Comparison of ENCODE assay signal across 8 cellular contexts in genomic region chr7:151123485-151124204, GRCh38. TPM values are rescaled to one million over a fixed set of nuclear protein-coding genes. Genes with fewer than 3 reads are reported as not detected.
DNase-seq lines count a peak whose midpoint lies in the region; ATAC-seq, FAIRE-seq and TF ChIP-seq lines count a peak whose summit lies in the region.

No MANE protein-coding gene starts in this region.

- H3K9me3 Mint-ChIP-seq in CD4-positive, alpha-beta memory T cell, result peaks cover 0 to 2% (median 0%) of the 10 kb centered on the region in 8 donors
- no peaks in the 10 kb centered on the region for H3K9me3 Mint-ChIP-seq in activated CD8-positive, alpha-beta memory T cell treated with anti-CD3 and anti-CD28 coated beads, Interleukin-2, amount 10 ng/mL, durations not matched to agents 7 days and 5 days (ENCODE audit: low read depth)

- CTCF ChIA-PET in CD4-positive, alpha-beta memory T cell (lab: Charles Lee; ENCODE audit: partially characterized antibody), result interaction anchor here (0.5 to 1.8 kb wide), 34 partner anchors 8 to 1600 kb away, joined by 3 to 12 read pairs (median 4); partner anchors contain the start of genes ABCB8 and GBX1
- CTCF ChIA-PET in activated CD8-positive, alpha-beta memory T cell treated with anti-CD3 and anti-CD28 coated beads, Interleukin-2, amount 10 ng/mL, durations not matched to agents 7 days and 5 days (lab: Charles Lee), result interaction anchor here (0.6 to 4.1 kb wide), 60 partner anchors 8 to 247 kb away, joined by 3 to 60 read pairs (median 5); partner anchors contain the start of genes ABCB8, ABCF2 and TMUB1
- CTCF ChIA-PET in endothelial cell of umbilical vein (lab: Charles Lee), result interaction anchor here (0.6 to 1.8 kb wide), 48 partner anchors 9 to 225 kb away, joined by 3 to 33 read pairs (median 5); partner anchors contain the start of genes ABCB8, ABCF2, AGAP3 and CHPF2

- H2AFZ ChIP-seq in endothelial cell of umbilical vein (ENCODE audit: low read depth, low read length), result no peak overlapping the region

- intact Hi-C loops in CD4-positive, alpha-beta memory T cell (cut with micrococcal nuclease), result loop anchor here (1.0 kb wide), 2 partner anchors 49 to 121 kb away; no protein-coding TSS in a partner anchor
- intact Hi-C loops in endothelial cell of umbilical vein (cut with micrococcal nuclease), result loop anchor here (1.0 kb wide), 3 partner anchors 49 to 180 kb away; no protein-coding TSS in a partner anchor

- no peaks in the 10 kb centered on the region for H3K9me1 ChIP-seq in endothelial cell of umbilical vein (replicated peaks; ENCODE audit: control insufficient read depth, extremely low read depth, insufficient read depth, low read length)

- peak; percentile 92 for FAIRE-seq in endothelial cell of umbilical vein (lab: Jason Lieb, UNC)

- POLR2A ChIA-PET in CD4-positive, alpha-beta memory T cell (lab: Charles Lee; ENCODE audit: partially characterized antibody), result interaction anchor here (1.0 kb wide), 1 partner anchor 9 kb away, joined by 7 read pairs; no protein-coding TSS in a partner anchor
- POLR2A ChIA-PET in endothelial cell of umbilical vein (lab: Charles Lee), result no interaction called here

- TF ChIP-seq POLR2A in endothelial cell of umbilical vein (IDR thresholded peaks at IDR 0.05; ENCODE audit: low read depth, low read length), result no peak

- no peaks in the 10 kb centered on the region for H3K27me3 Mint-ChIP-seq in CD4-positive, alpha-beta memory T cell
- peaks cover 3% of the 10 kb centered on the region for H3K27me3 Mint-ChIP-seq in activated CD8-positive, alpha-beta memory T cell treated with anti-CD3 and anti-CD28 coated beads, Interleukin-2, amount 10 ng/mL, durations not matched to agents 7 days and 5 days

- no peak overlapping the region for H3K4me3 Mint-ChIP-seq in CD4-positive, alpha-beta memory T cell
- no peak overlapping the region for H3K4me3 Mint-ChIP-seq in activated CD8-positive, alpha-beta memory T cell treated with anti-CD3 and anti-CD28 coated beads, Interleukin-2, amount 10 ng/mL, durations not matched to agents 7 days and 5 days

- DNase-seq in CD4-positive, alpha-beta memory T cell, result peak; percentile 73 to 82 (median 80)
- DNase-seq in HS-27A (ENCODE audit: low read depth), result peak; percentile 27
- peak; percentile 24 for DNase-seq in NOMO-1 treated with DMSO at 0.1 percent for 48 hours (lab: John Stamatoyannopoulos, UW; ENCODE audit: unreplicated experiment)
- peak; percentile 86 for DNase-seq in activated CD8-positive, alpha-beta memory T cell treated with anti-CD3 and anti-CD28 coated beads, Interleukin-2, amount 10 ng/mL, durations not matched to agents 7 days and 5 days
- peak; percentile 74 for DNase-seq in endothelial cell of umbilical vein (ENCODE audit: low read depth, low spot score)
- peak; percentile 79 for DNase-seq in myocyte (ENCODE audit: low read depth)
- peak; percentile 64 for DNase-seq in stimulated activated CD8-positive, alpha-beta memory T cell treated with anti-CD3 and anti-CD28 coated beads, Interleukin-7, amount 100 ng/mL, for 24 hours (ENCODE audit: low read depth)

- H3K4me3 ChIP-seq in CD4-positive, alpha-beta memory T cell (ENCODE audit: low read length in 2 of 2), result no peak overlapping the region
- no peak overlapping the region for H3K4me3 ChIP-seq in endothelial cell of umbilical vein (replicated peaks in 1 of 3; ENCODE audit: insufficient read depth in 1 of 3, low read depth in 1 of 3, low read length in 3 of 3)

- ATAC-seq in GM19452 (IDR thresholded peaks at IDR 0.05; ENCODE audit: unreplicated experiment), result peak; percentile 81
- peak; percentile 95 for ATAC-seq in activated CD8-positive, alpha-beta memory T cell treated with anti-CD3 and anti-CD28 coated beads, Interleukin-2, amount 10 ng/mL, durations not matched to agents 7 days and 5 days

- BruUV-seq in endothelial cell of umbilical vein (replicated peaks; lab: Mats Ljungman, UMichigan), result no TSS peak

- H3K9ac ChIP-seq in endothelial cell of umbilical vein (replicated peaks; ENCODE audit: extremely low read depth, insufficient read depth, low read length), result no peak overlapping the region

- no peak overlapping the region for H3K4me2 ChIP-seq in endothelial cell of umbilical vein (ENCODE audit: insufficient read depth, low read length)

- H3K4me1 ChIP-seq in CD4-positive, alpha-beta memory T cell (ENCODE audit: insufficient read depth, low read length), result peaks cover 4% of the 10 kb centered on the region
- peaks cover 6% of the 10 kb centered on the region for H3K4me1 ChIP-seq in endothelial cell of umbilical vein (ENCODE audit: control insufficient read depth, extremely low read depth, insufficient read depth, low read length)

- H3K36me3 ChIP-seq in CD4-positive, alpha-beta memory T cell (ENCODE audit: insufficient read depth, low read length), result no peaks in the 10 kb centered on the region
- H3K36me3 ChIP-seq in endothelial cell of umbilical vein (ENCODE audit: control insufficient read depth in 2 of 2, extremely low read depth in 1 of 2, insufficient read depth in 2 of 2, low read length in 2 of 2), result peaks cover 12 to 58% of the 10 kb centered on the region in 2 experiments

- peak overlapping the region in 3 of 7 donors; percentile 31 to 70 (median 47) for H3K27ac Mint-ChIP-seq in CD4-positive, alpha-beta memory T cell
- H3K27ac Mint-ChIP-seq in activated CD8-positive, alpha-beta memory T cell treated with anti-CD3 and anti-CD28 coated beads, Interleukin-2, amount 10 ng/mL, durations not matched to agents 7 days and 5 days, result no peak overlapping the region

- H4K20me1 ChIP-seq in endothelial cell of umbilical vein (replicated peaks; ENCODE audit: control insufficient read depth, extremely low read depth, insufficient read depth, low read length), result peaks cover 2% of the 10 kb centered on the region

- no peaks in the 10 kb centered on the region for H3K27me3 ChIP-seq in CD4-positive, alpha-beta memory T cell (ENCODE audit: insufficient read depth, low read length)
- no peaks in the 10 kb centered on the region for H3K27me3 ChIP-seq in endothelial cell of umbilical vein (ENCODE audit: control insufficient read depth in 2 of 2, insufficient read depth in 2 of 2, low read length in 2 of 2)

- H3K36me3 Mint-ChIP-seq in CD4-positive, alpha-beta memory T cell, result peaks cover 29 to 35% of the 10 kb centered on the region in 2 donors
- H3K36me3 Mint-ChIP-seq in activated CD8-positive, alpha-beta memory T cell treated with anti-CD3 and anti-CD28 coated beads, Interleukin-2, amount 10 ng/mL, durations not matched to agents 7 days and 5 days, result no peaks in the 10 kb centered on the region

- H3K9me3 ChIP-seq in CD4-positive, alpha-beta memory T cell (ENCODE audit: control insufficient read depth in 1 of 2, low read length in 2 of 2), result no peaks in the 10 kb centered on the region
- no peaks in the 10 kb centered on the region for H3K9me3 ChIP-seq in endothelial cell of umbilical vein (replicated peaks; ENCODE audit: control insufficient read depth, insufficient read depth, low read length)

- H3K27ac ChIP-seq in CD4-positive, alpha-beta memory T cell (ENCODE audit: low read depth, low read length), result no peak overlapping the region
- no peak overlapping the region for H3K27ac ChIP-seq in endothelial cell of umbilical vein (ENCODE audit: insufficient read depth, low read depth, low read length)

- TF ChIP-seq CTCF in endothelial cell of umbilical vein (IDR thresholded peaks at IDR 0.05; ENCODE audit: extremely low read depth in 1 of 2, insufficient read depth in 1 of 2, low read depth in 1 of 2, low read length in 2 of 2), result peak; percentile 98 to 99

- no peaks in the 10 kb centered on the region for H3K79me2 ChIP-seq in endothelial cell of umbilical vein (ENCODE audit: control insufficient read depth, insufficient read depth, low read length)

- dilution Hi-C loops in endothelial cell of umbilical vein (cut with MboI; ENCODE audit: extremely low pct_ligation_motif_present, low sequenced_read_pairs), result no loop called here

- H3K4me1 Mint-ChIP-seq in CD4-positive, alpha-beta memory T cell, result peaks cover 4 to 22% (median 11%) of the 10 kb centered on the region in 4 donors
- H3K4me1 Mint-ChIP-seq in activated CD8-positive, alpha-beta memory T cell treated with anti-CD3 and anti-CD28 coated beads, Interleukin-2, amount 10 ng/mL, durations not matched to agents 7 days and 5 days, result no peaks in the 10 kb centered on the region

RNA-seq across cellular contexts. Expression of gene AGAP3, which starts 37.4 kb away (rescaled TPM):
- 10 to 100 TPM; 52.9 to 65.8 TPM for total RNA-seq in CD4-positive, alpha-beta memory T cell
- 1 to 10 TPM; 3.0 to 9.5 TPM for polyA plus RNA-seq in CD4-positive, alpha-beta memory T cell
- total RNA-seq in activated CD8-positive, alpha-beta memory T cell treated with anti-CD3 and anti-CD28 coated beads, Interleukin-2, amount 10 ng/mL, durations not matched to agents 7 days and 5 days, result 10 to 100 TPM; 30.0 to 36.2 TPM
- total RNA-seq in endothelial cell of umbilical vein (171 and 173 TPM in 2 replicates), myocyte (110 and 115 TPM in 2 replicates)
- 174 and 240 TPM in 2 replicates for polyA plus RNA-seq in endothelial cell of umbilical vein
- polyA plus RNA-seq in endothelial cell of umbilical vein (2011; cell fraction: cytosol; rRNA removed), result 115 and 124 TPM in 2 replicates
- polyA plus RNA-seq in endothelial cell of umbilical vein (2011; cell fraction: nucleus; rRNA removed), result 359 and 433 TPM in 2 replicates
- polyA plus RNA-seq in endothelial cell of umbilical vein (2012), result 83.5 and 83.8 TPM in 2 replicates
- 76.5 and 98.2 TPM in 2 replicates for polyA minus RNA-seq in endothelial cell of umbilical vein
- polyA minus RNA-seq in endothelial cell of umbilical vein (2011; cell fraction: cytosol; rRNA and poly(A)+ RNA removed), result 54.3 TPM
- 98.8 and 152 TPM in 2 replicates for polyA minus RNA-seq in endothelial cell of umbilical vein (2011; cell fraction: nucleus; rRNA and poly(A)+ RNA removed)
- 193 TPM for polyA plus RNA-seq in myocyte (2012)

RNA-seq across cellular contexts. Expression of gene TMUB1, which starts 40.4 kb away (rescaled TPM):
- total RNA-seq in CD4-positive, alpha-beta memory T cell, result 10 to 100 TPM; 42.6 to 48.7 TPM
- polyA plus RNA-seq in CD4-positive, alpha-beta memory T cell, result 10 to 100 TPM; 48.9 to 66.7 TPM
- 10 to 100 TPM; 83.1 to 85.7 TPM for total RNA-seq in activated CD8-positive, alpha-beta memory T cell treated with anti-CD3 and anti-CD28 coated beads, Interleukin-2, amount 10 ng/mL, durations not matched to agents 7 days and 5 days
- total RNA-seq in endothelial cell of umbilical vein, result 36.7 and 41.3 TPM in 2 replicates
- 45.3 and 66.0 TPM in 2 replicates for polyA plus RNA-seq in endothelial cell of umbilical vein
- polyA plus RNA-seq in endothelial cell of umbilical vein (2011; cell fraction: cytosol; rRNA removed), result 22.1 and 32.3 TPM in 2 replicates
- 20.0 and 21.2 TPM in 2 replicates for polyA plus RNA-seq in endothelial cell of umbilical vein (2011; cell fraction: nucleus; rRNA removed)
- polyA plus RNA-seq in endothelial cell of umbilical vein (2012), result 19.6 and 25.4 TPM in 2 replicates
- polyA minus RNA-seq in endothelial cell of umbilical vein, result 6.5 and 13.0 TPM in 2 replicates
- 17.2 TPM for polyA minus RNA-seq in endothelial cell of umbilical vein (2011; cell fraction: cytosol; rRNA and poly(A)+ RNA removed)
- 5.0 and 9.3 TPM in 2 replicates for polyA minus RNA-seq in endothelial cell of umbilical vein (2011; cell fraction: nucleus; rRNA and poly(A)+ RNA removed)
- total RNA-seq in myocyte, result 59.9 and 60.7 TPM in 2 replicates
- 57.5 TPM for polyA plus RNA-seq in myocyte (2012)

RNA-seq across cellular contexts. Expression of gene FASTK, which starts 43.0 kb away (rescaled TPM):
- 100 to 1,000 TPM; 123 to 126 TPM for total RNA-seq in CD4-positive, alpha-beta memory T cell
- polyA plus RNA-seq in CD4-positive, alpha-beta memory T cell, result 10 to 100 TPM; 51.2 to 62.2 TPM
- 10 to 100 TPM; 77.7 to 79.5 TPM for total RNA-seq in activated CD8-positive, alpha-beta memory T cell treated with anti-CD3 and anti-CD28 coated beads, Interleukin-2, amount 10 ng/mL, durations not matched to agents 7 days and 5 days
- total RNA-seq in endothelial cell of umbilical vein (71.6 and 73.3 TPM in 2 replicates), myocyte (177 and 198 TPM in 2 replicates)
- 113 and 137 TPM in 2 replicates for polyA plus RNA-seq in endothelial cell of umbilical vein
- 55.7 and 77.7 TPM in 2 replicates for polyA plus RNA-seq in endothelial cell of umbilical vein (2011; cell fraction: cytosol; rRNA removed)
- polyA plus RNA-seq in endothelial cell of umbilical vein (2011; cell fraction: nucleus; rRNA removed), result 288 and 335 TPM in 2 replicates
- 31.6 and 43.3 TPM in 2 replicates for polyA plus RNA-seq in endothelial cell of umbilical vein (2012)
- 35.7 and 52.0 TPM in 2 replicates for polyA minus RNA-seq in endothelial cell of umbilical vein
- 35.4 TPM for polyA minus RNA-seq in endothelial cell of umbilical vein (2011; cell fraction: cytosol; rRNA and poly(A)+ RNA removed)
- 58.6 and 76.5 TPM in 2 replicates for polyA minus RNA-seq in endothelial cell of umbilical vein (2011; cell fraction: nucleus; rRNA and poly(A)+ RNA removed)
- polyA plus RNA-seq in myocyte (2012), result 156 TPM

RNA-seq across cellular contexts. Expression of gene GBX1, which starts 43.8 kb away (rescaled TPM):
- not detected for total RNA-seq in CD4-positive, alpha-beta memory T cell
- not detected for polyA plus RNA-seq in CD4-positive, alpha-beta memory T cell
- not detected for total RNA-seq in activated CD8-positive, alpha-beta memory T cell treated with anti-CD3 and anti-CD28 coated beads, Interleukin-2, amount 10 ng/mL, durations not matched to agents 7 days and 5 days
- total RNA-seq in endothelial cell of umbilical vein (not detected in 2 replicates), myocyte (not detected in 2 replicates)
- not detected in 2 replicates for polyA plus RNA-seq in endothelial cell of umbilical vein
- not detected in 2 replicates for polyA plus RNA-seq in endothelial cell of umbilical vein (2011; cell fraction: cytosol; rRNA removed)
- not detected in 2 replicates for polyA plus RNA-seq in endothelial cell of umbilical vein (2011; cell fraction: nucleus; rRNA removed)
- not detected in 2 replicates for polyA plus RNA-seq in endothelial cell of umbilical vein (2012)
- not detected in 2 replicates for polyA minus RNA-seq in endothelial cell of umbilical vein
- not detected for polyA minus RNA-seq in endothelial cell of umbilical vein (2011; cell fraction: cytosol; rRNA and poly(A)+ RNA removed)
- not detected in 2 replicates for polyA minus RNA-seq in endothelial cell of umbilical vein (2011; cell fraction: nucleus; rRNA and poly(A)+ RNA removed)
- polyA plus RNA-seq in myocyte (2012), result not detected

Comparison
In these comparisons a context has a peak if more than half of its experiments do, and no peak if none do; other contexts are left out.
1. DNase-seq: peak in every context shown above with its lines; median percentile 86 in activated CD8-positive, alpha-beta memory T cell treated with anti-CD3 and anti-CD28 coated beads, Interleukin-2, amount 10 ng/mL, durations not matched to agents 7 days and 5 days; 80 in CD4-positive, alpha-beta memory T cell; 79 in myocyte; 74 in endothelial cell of umbilical vein; 64 in stimulated activated CD8-positive, alpha-beta memory T cell treated with anti-CD3 and anti-CD28 coated beads, Interleukin-7, amount 100 ng/mL, for 24 hours; 27 in HS-27A; 24 in NOMO-1 treated with DMSO at 0.1 percent for 48 hours.